ENCODE assay signal across 23 cellular contexts in the genomic region with DNA sequence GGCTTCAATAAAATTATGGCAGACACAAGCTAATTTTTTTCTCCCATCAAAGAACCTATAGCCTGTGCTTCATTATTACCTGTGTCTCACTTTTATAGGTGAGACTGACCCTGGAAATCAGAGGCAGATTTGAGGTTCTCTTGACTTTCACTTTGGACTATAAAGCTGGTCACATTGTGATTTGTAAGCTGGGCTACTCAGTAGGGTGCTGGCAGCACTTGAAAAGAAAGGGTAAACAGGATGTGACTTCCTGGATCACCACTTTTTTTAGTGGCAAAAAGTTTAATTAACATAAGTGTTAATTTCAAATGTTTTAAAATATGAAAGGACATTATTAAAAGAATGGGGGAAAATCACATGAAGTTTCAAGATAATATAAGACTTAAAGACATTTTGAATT. TPM values are rescaled to one million over a fixed set of nuclear protein-coding genes. Genes with fewer than 3 reads are reported as not detected.
DNase-seq lines count a peak whose midpoint lies in the region; ATAC-seq and TF ChIP-seq lines count a peak whose summit lies in the region.
"Had no signal": no experiment of that assay in that cellular context is flagged by ENCODE, and none has a peak within 500 bp of the region (broad histone marks: within the 10 kb centered on the region; RNA-seq: fewer than 3 reads in every experiment).

No MANE protein-coding gene starts in this region.

- H3K36me3 ChIP-seq in HUES6 (ENCODE audit: control insufficient read depth, insufficient read depth, low read length), result no peaks in the 10 kb centered on the region
- H3K36me3 ChIP-seq: Peyer's patch, SJSA1 had no signal

- H3K9ac ChIP-seq in HUES6 (ENCODE audit: low read length), result no peak overlapping the region
- H3K9ac ChIP-seq: GM23248 had no signal

- H3K27me3 ChIP-seq in HUES6 (ENCODE audit: control insufficient read depth, insufficient read depth, low read length), result no peaks in the 10 kb centered on the region
- H3K27me3 ChIP-seq: Peyer's patch, SJSA1 had no signal

- ATAC-seq in GM21423 (IDR thresholded peaks at IDR 0.05; ENCODE audit: unreplicated experiment), result no peak
- ATAC-seq: GM12878, HepG2, K562 had no signal

- in situ Hi-C loops in astrocyte of the spinal cord (cut with HindIII; ENCODE audit: low sequenced_read_pairs), result no loop called here

- DNase-seq in DMS53 (lab: John Stamatoyannopoulos, UW) (peak; percentile 5), DMS53 treated with DMSO at 0.1 percent for 48 hours (lab: John Stamatoyannopoulos, UW; ENCODE audit: unreplicated experiment) (no peak), astrocyte of the spinal cord (ENCODE audit: low read depth, low spot score) (peak; percentile 7), iPS-NIHi11 (ENCODE audit: low spot score) (peak; percentile 39), nucleus accumbens (lab: John Stamatoyannopoulos, UW) (no peak), posterior vena cava (ENCODE audit: low spot score) (no peak)
- DNase-seq: 8988T; CD8-positive, alpha-beta memory T cell; DMS79 treated with DMSO at 0.1 percent for 48 hours; GM23248; MM.1S; NCI-H1048; NCI-H1417 treated with DMSO at 0.1 percent for 48 hours; NCI-H1930; NCI-H774; Peyer's patch had no signal

- peaks cover 9% of the 10 kb centered on the region for H3K9me3 ChIP-seq in HUES6 (ENCODE audit: control insufficient read depth, insufficient read depth, low read depth, low read length)
- H3K9me3 ChIP-seq: Peyer's patch, SJSA1 had no signal

- peak overlapping the region; percentile 67 for H3K27ac ChIP-seq in HUES6 (ENCODE audit: low read depth, low read length)
- H3K27ac ChIP-seq: C4-2B, GM23248, Peyer's patch, SJSA1 had no signal

- H3K4me3 ChIP-seq in HUES6 (ENCODE audit: low read depth, low read length) (no peak overlapping the region), astrocyte of the spinal cord (ENCODE audit: low read depth, low read length) (no peak overlapping the region)
- H3K4me3 ChIP-seq: GM12878, GM23248, K562, Peyer's patch, SJSA1 had no signal

- intact Hi-C loops in posterior vena cava (cut with DNase I), result no loop called here

- no peak for TF ChIP-seq CTCF in astrocyte of the spinal cord (IDR thresholded peaks at IDR 0.05; ENCODE audit: low read depth, low read length)

- H3K4me1 ChIP-seq in HUES6 (ENCODE audit: control insufficient read depth, insufficient read depth, low read length), result peaks cover 16% of the 10 kb centered on the region
- H3K4me1 ChIP-seq: Peyer's patch had no signal

RNA-seq across cellular contexts. Expression of gene GATB, which starts 50.6 kb away (rescaled TPM):
- total RNA-seq in posterior vena cava, result 10 to 100 TPM; 11.2 to 14.2 TPM

Comparison
In these comparisons a context has a peak if more than half of its experiments do, and no peak if none do; other contexts are left out.
1. DNase-seq: peak in DMS53 (single experiment), astrocyte of the spinal cord (single experiment) and iPS-NIHi11 (single experiment); none in DMS53 treated with DMSO at 0.1 percent for 48 hours (single experiment), nucleus accumbens (0 of 56) and posterior vena cava (single experiment).